ENCODE assay signal across 7 cellular contexts in the genomic region with DNA sequence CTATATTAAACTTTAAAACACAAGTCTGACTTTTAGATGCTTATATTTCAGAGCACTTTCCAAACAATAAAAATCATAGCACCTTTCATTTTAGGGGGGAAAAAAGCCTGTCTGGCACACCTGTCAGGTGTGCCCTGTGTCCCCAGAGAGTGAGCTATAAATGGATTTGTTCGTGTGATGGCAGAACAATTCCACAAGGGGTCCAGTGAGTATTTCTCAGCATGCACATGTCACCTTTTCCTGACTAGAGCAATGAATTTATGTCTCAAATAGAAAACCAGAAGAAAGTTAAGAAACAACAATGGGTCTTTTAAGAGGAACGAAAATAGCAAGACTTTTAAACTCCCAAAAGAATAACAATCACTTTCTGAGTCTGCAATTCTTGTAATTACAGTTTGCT. TPM values are rescaled to one million over a fixed set of nuclear protein-coding genes. Genes with fewer than 3 reads are reported as not detected.
DNase-seq lines count a peak whose midpoint lies in the region; ATAC-seq and TF ChIP-seq lines count a peak whose summit lies in the region.

No MANE protein-coding gene starts in this region.

- no peak overlapping the region for H3K4me3 Mint-ChIP-seq in mesothelial cell of epicardium

- DNase-seq in RWPE2 (ENCODE audit: low spot score) (no peak), mesothelial cell of epicardium (ENCODE audit: low spot score in 2 of 2, unreplicated experiment in 2 of 2) (no peak), UCSD-AML1 (lab: John Stamatoyannopoulos, UW; ENCODE audit: unreplicated experiment) (no peak), substantia nigra (lab: John Stamatoyannopoulos, UW) (no peak)

- no peaks in the 10 kb centered on the region for H3K4me1 Mint-ChIP-seq in mesothelial cell of epicardium

- no peaks in the 10 kb centered on the region for H3K36me3 ChIP-seq in RWPE2 (ENCODE audit: low read depth)

- no peak overlapping the region for H3K27ac Mint-ChIP-seq in mesothelial cell of epicardium

- peak; percentile 66 for ATAC-seq in GM18498 (IDR thresholded peaks at IDR 0.05; ENCODE audit: unreplicated experiment)
- ATAC-seq in HG03103 (IDR thresholded peaks at IDR 0.05; ENCODE audit: low read depth, unreplicated experiment): peak; percentile 91
- ATAC-seq in RWPE2 (ENCODE audit: low read depth): no peak
- no peak for ATAC-seq in GM18909 (IDR thresholded peaks at IDR 0.05; ENCODE audit: poor library complexity, unreplicated experiment)

- H3K27me3 ChIP-seq in RWPE2 (ENCODE audit: insufficient read depth, poor library complexity, severe bottlenecking): no peaks in the 10 kb centered on the region

- H3K4me1 ChIP-seq in RWPE2 (ENCODE audit: insufficient read depth, poor library complexity, severe bottlenecking): no peaks in the 10 kb centered on the region

- no peaks in the 10 kb centered on the region for H3K36me3 Mint-ChIP-seq in mesothelial cell of epicardium

- TF ChIP-seq CTCF in RWPE2 (IDR thresholded peaks at IDR 0.05; ENCODE audit: poor library complexity, severe bottlenecking) (peak; percentile 35), mesothelial cell of epicardium (IDR thresholded peaks at IDR 0.05; ENCODE audit: unreplicated experiment) (peak; percentile 57)

- peaks cover 1% of the 10 kb centered on the region for H3K27me3 Mint-ChIP-seq in mesothelial cell of epicardium (ENCODE audit: low read depth)

- H3K9me3 Mint-ChIP-seq in mesothelial cell of epicardium: no peaks in the 10 kb centered on the region

- no peak overlapping the region for H3K4me3 ChIP-seq in RWPE2 (ENCODE audit: severe bottlenecking)

- H3K9me3 ChIP-seq in RWPE2 (ENCODE audit: severe bottlenecking): no peaks in the 10 kb centered on the region

- H3K27ac ChIP-seq in RWPE2 (ENCODE audit: poor library complexity, severe bottlenecking) (no peak overlapping the region), substantia nigra (ENCODE audit: low read depth, low read length, poor library complexity, severe bottlenecking) (no peak overlapping the region)

RNA-seq across cellular contexts. Expression of gene ACVR1C, which starts 55.9 kb away (rescaled TPM):
- 0.13 to 0.18 TPM (median 0.14 TPM) in 3 replicates for total RNA-seq in mesothelial cell of epicardium

Comparison
In these comparisons a context has a peak if more than half of its experiments do, and no peak if none do; other contexts are left out.
1. ATAC-seq: peak in GM18498 (single experiment) and HG03103 (single experiment); none in RWPE2 (single experiment) and GM18909 (single experiment).